Comparison of ENCODE assay signal across 31 cellular contexts in the genomic region with DNA sequence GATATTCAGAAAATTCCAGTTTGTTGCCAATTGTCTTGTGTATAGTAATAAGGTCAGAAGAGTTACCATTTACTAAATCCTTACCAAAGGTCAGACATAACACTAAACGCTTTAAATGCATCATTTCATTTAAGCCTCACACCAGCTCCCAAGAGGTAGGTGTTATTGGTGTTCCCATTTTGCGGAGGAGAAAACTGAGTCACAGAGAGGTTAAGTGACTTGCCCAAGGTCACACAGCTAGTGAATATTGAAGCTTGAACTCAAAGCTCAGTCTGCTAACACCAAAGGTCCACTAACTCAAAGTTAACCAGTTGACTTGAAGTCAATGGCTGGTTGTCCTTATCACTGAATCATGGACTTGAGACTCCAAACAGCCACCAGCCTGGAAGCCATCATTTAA.
"Had no signal": no experiment of that assay in that cellular context is flagged by ENCODE, and none has a peak within 500 bp of the region (broad histone marks: within the 10 kb centered on the region; RNA-seq: fewer than 3 reads in every experiment).

No MANE protein-coding gene starts in this region.

- H3K4me1 ChIP-seq: adrenal gland, body of pancreas, breast epithelium had no signal

- H3K4me3 ChIP-seq: adrenal gland, body of pancreas, breast epithelium had no signal

- H3K9me3 ChIP-seq: adrenal gland, body of pancreas, breast epithelium had no signal

- FAIRE-seq: astrocyte, TTC549 had no signal

- H3K27ac ChIP-seq: adrenal gland, body of pancreas, brain microvascular endothelial cell, breast epithelium, VCaP had no signal

- H3K36me3 ChIP-seq: adrenal gland, brain microvascular endothelial cell, breast epithelium had no signal

- DNase-seq: activated B cell treated with CpG ODN at 0.5 μM for 24 hours; activated CD4-positive, alpha-beta memory T cell treated with anti-CD3 and anti-CD28 coated beads for 36 hours; activated CD4-positive, alpha-beta T cell treated with anti-CD3 and anti-CD28 coated beads for 4 hours; activated CD4-positive, alpha-beta T cell treated with anti-CD3 and anti-CD28 coated beads, Interleukin-2, amount 10 ng/mL, durations not matched to agents 24 days and 14 days; activated CD4-positive, alpha-beta T cell treated with anti-CD3 and anti-CD28 coated beads, Interleukin-2, amount 50 U/mL, for 1 hour; activated CD4-positive, alpha-beta T cell treated with anti-CD3 and anti-CD28 coated beads, Interleukin-2, amount 50 U/mL, for 4 hours; activated CD4-positive, CD25-positive, alpha-beta regulatory T cell treated with anti-CD3 and anti-CD28 coated beads, Interleukin-2, amount 50 U/mL, for 72 hours; activated CD8-positive, alpha-beta memory T cell treated with anti-CD3 and anti-CD28 coated beads, Interleukin-2, amount 50 U/mL, for 4 hours; activated CD8-positive, alpha-beta T cell treated with anti-CD3 and anti-CD28 coated beads for 36 hours; activated effector memory CD4-positive, alpha-beta T cell treated with anti-CD3 and anti-CD28 coated beads, Interleukin-2, amount 50 U/mL, for 16 hours; activated gamma-delta T cell treated with Interleukin-2 at 50 U/mL for 16 hours; activated naive CD4-positive, alpha-beta T cell; activated naive CD4-positive, alpha-beta T cell treated with anti-CD3 and anti-CD28 coated beads for 36 hours; activated naive CD4-positive, alpha-beta T cell treated with anti-CD3 and anti-CD28 coated beads, Interleukin-2, amount 50 U/mL, for 16 hours; activated naive CD8-positive, alpha-beta T cell treated with anti-CD3 and anti-CD28 coated beads for 36 hours; activated T-cell treated with anti-CD3 and anti-CD28 coated beads for 4 hours; activated T-cell treated with anti-CD3 and anti-CD28 coated beads, Interleukin-2, amount 50 U/mL, for 1 hour; activated T-cell treated with anti-CD3 and anti-CD28 coated beads, Interleukin-2, amount 50 U/mL, for 4 hours; activated T-cell treated with anti-CD3 and anti-CD28 coated beads, Interleukin-2, amount 50 U/mL, for 72 hours; adrenal gland; amniotic stem cell; aorta; body of pancreas; brain microvascular endothelial cell; central memory CD4-positive, alpha-beta T cell; T-helper 2 cell; T-helper 9 cell had no signal

- H3K27me3 ChIP-seq: body of pancreas had no signal
